ENCODE assay signal across 8 cellular contexts in the genomic region with DNA sequence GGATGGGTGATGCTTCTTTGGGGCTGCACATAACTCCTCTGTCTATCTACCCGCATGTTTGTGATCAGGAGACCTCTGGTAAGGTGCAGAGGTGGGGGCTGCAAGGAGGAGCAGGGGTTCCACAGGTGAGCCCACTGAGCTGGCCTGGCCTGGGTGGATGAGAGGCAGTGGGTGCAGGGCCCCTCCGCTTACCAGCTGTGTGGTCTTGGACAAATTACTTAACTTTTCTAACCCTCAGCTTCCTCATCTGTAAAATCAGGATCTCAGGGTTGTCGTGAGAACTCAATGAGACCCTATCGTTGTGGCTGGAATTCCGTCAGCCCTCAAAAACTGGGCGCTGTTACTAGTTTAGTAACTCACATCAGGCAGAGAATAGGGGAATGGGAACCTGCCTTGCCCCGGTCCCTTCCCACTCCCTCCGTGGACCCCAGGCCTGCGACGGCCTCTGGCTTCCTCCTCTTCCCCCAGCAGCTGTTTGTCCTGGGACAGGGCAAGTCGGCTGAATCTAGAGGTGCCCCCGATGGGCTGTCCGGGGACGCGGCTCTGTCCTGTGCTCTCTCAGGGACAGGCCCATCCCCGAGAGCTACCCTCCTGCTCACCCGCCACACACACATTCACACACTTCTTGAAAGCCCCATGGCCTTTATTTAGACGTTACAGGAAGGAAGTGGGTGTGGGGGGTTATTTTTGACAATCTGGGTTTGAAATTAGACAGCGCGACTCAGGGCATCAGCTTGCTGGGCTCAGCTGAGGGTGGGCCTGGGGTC. TPM values are rescaled to one million over a fixed set of nuclear protein-coding genes. Genes with fewer than 3 reads are reported as not detected.
DNase-seq lines count a peak whose midpoint lies in the region; ATAC-seq and TF ChIP-seq lines count a peak whose summit lies in the region.
"Had no signal": no experiment of that assay in that cellular context is flagged by ENCODE, and none has a peak within 500 bp of the region (broad histone marks: within the 10 kb centered on the region; RNA-seq: fewer than 3 reads in every experiment).

No MANE protein-coding gene starts in this region.

- no peak for TF ChIP-seq CTCF in endodermal cell (conservative IDR thresholded peaks at IDR 0.05)

- DNase-seq in activated CD4-positive, alpha-beta T cell treated with anti-CD3 and anti-CD28 coated beads for 1 hour = peak; percentile 60
- DNase-seq in endodermal cell = no peak
- DNase-seq in stimulated activated CD4-positive, alpha-beta T cell treated with anti-CD3 and anti-CD28 coated beads, TNF-alpha, amount 100 ng/mL, for 1 hour (ENCODE audit: low read depth in 3 of 3, low spot score in 1 of 3) = peak in 2 of 3 donors; percentile 52 to 54
- no peak for DNase-seq in GM23248
- no peak for DNase-seq in erythroblast (lab: John Stamatoyannopoulos, UW)

- H3K36me3 ChIP-seq in endodermal cell (ENCODE audit: control insufficient read depth, insufficient read depth, low read length) (no peaks in the 10 kb centered on the region), GM23248 (ENCODE audit: low read depth) (no peaks in the 10 kb centered on the region)

- peaks cover 24% of the 10 kb centered on the region for H3K4me1 Mint-ChIP-seq in endodermal cell

- H4K20me1 ChIP-seq in GM23248 (ENCODE audit: insufficient read depth) = no peaks in the 10 kb centered on the region

- no peak overlapping the region for H3K4me2 ChIP-seq in GM23248 (ENCODE audit: unreplicated experiment)

- no peak overlapping the region for H3K4me3 Mint-ChIP-seq in endodermal cell
- H3K4me3 Mint-ChIP-seq: neural crest cell had no signal

- H3K27me3 ChIP-seq in endodermal cell (ENCODE audit: control insufficient read depth, insufficient read depth, low read length, poor library complexity, severe bottlenecking) (no peaks in the 10 kb centered on the region), GM23248 (replicated peaks; ENCODE audit: insufficient read depth) (no peaks in the 10 kb centered on the region)

- no peaks in the 10 kb centered on the region for H3F3A ChIP-seq in GM23248 (ENCODE audit: insufficient read depth)

- H3K4me1 ChIP-seq in endodermal cell (ENCODE audit: control insufficient read depth, insufficient read depth, low read length) = peaks cover 4% of the 10 kb centered on the region
- H3K4me1 ChIP-seq in GM23248 (ENCODE audit: insufficient read depth) = 0 out of 2 replicates have a peak, but pooled peaks cover 7% of the 10 kb centered on the region

- TF ChIP-seq POLR2A in erythroblast (IDR thresholded peaks at IDR 0.05; ENCODE audit: low read length) = no peak

- H3K9me3 ChIP-seq in endodermal cell (ENCODE audit: control insufficient read depth, low read length) = no peaks in the 10 kb centered on the region
- no peaks in the 10 kb centered on the region for H3K9me3 ChIP-seq in GM23248 (ENCODE audit: low read depth)

- H3K4me3 ChIP-seq in endodermal cell (ENCODE audit: low read length) = no peak overlapping the region
- no peak overlapping the region for H3K4me3 ChIP-seq in GM23248

- peak overlapping the region; percentile 54 for H3K27ac Mint-ChIP-seq in endodermal cell

- no peaks in the 10 kb centered on the region for H3K27me3 Mint-ChIP-seq in endodermal cell (ENCODE audit: insufficient read depth)

- in situ Hi-C loops in GM23248 (cut with MboI) = no loop called here

- H3K36me3 Mint-ChIP-seq in endodermal cell (ENCODE audit: low read depth) = peaks cover 20% of the 10 kb centered on the region

- no peaks in the 10 kb centered on the region for H3K79me2 ChIP-seq in GM23248 (ENCODE audit: insufficient read depth)

- H3K27ac ChIP-seq in endodermal cell (ENCODE audit: low read depth, low read length) (no peak overlapping the region), GM23248 (no peak overlapping the region)

- no peak overlapping the region for H2AFZ ChIP-seq in GM23248

- H3K9ac ChIP-seq in endodermal cell (ENCODE audit: extremely low read depth, low read length, poor library complexity, severe bottlenecking) = no peak overlapping the region
- H3K9ac ChIP-seq in GM23248 = no peak overlapping the region

- ATAC-seq in GM19397 (IDR thresholded peaks at IDR 0.05; ENCODE audit: unreplicated experiment) (peak; percentile 54), HG03439 (IDR thresholded peaks at IDR 0.05; ENCODE audit: unreplicated experiment) (peak; percentile 39)

- WGBS in endodermal cell (ENCODE audit: insufficient coverage in 1 of 2, insufficient read length in 1 of 2), 2 experiments = 88 to 96% methylated on average over 5 to 20 of the region's 20 CpGs
- 73 to 74% methylated on average over 20 of the region's 20 CpGs for WGBS in GM23248 (ENCODE audit: low coverage in 1 of 2, low lambda C conversion rate in 2 of 2, missing lambda C conversion rate in 2 of 2), 2 experiments

- no peaks in the 10 kb centered on the region for H3K9me3 Mint-ChIP-seq in endodermal cell
- H3K9me3 Mint-ChIP-seq: neural crest cell had no signal

- H3K9me2 ChIP-seq in GM23248 (ENCODE audit: insufficient read depth) = no peaks in the 10 kb centered on the region

RNA-seq across cellular contexts. Expression of a gene that starts 7.6 kb away (rescaled TPM):
- total RNA-seq in endodermal cell = 10 to 100 TPM; 35.7 to 68.0 TPM
- 6.3 TPM for polyA plus RNA-seq in endodermal cell (2013, experiment 1 of 2)
- polyA plus RNA-seq in endodermal cell (2013, experiment 2 of 2) = 5.6 TPM
- not detected in 2 replicates for total RNA-seq in GM23248 (2014; rRNA removed; shearing (Covaris generic))
- polyA plus RNA-seq in GM23248 (2016; fragmentation: Nextera tagmentation; extraction: Ambion mirVana) = 0.21 and 0.35 TPM in 2 replicates

RNA-seq across cellular contexts. Expression of a gene that starts 11.7 kb away (rescaled TPM):
- 100 to 1,000 TPM; 260 to 512 TPM for total RNA-seq in endodermal cell
- 270 TPM for polyA plus RNA-seq in endodermal cell (2013, experiment 1 of 2)
- polyA plus RNA-seq in endodermal cell (2013, experiment 2 of 2) = 248 TPM
- 212 and 221 TPM in 2 replicates for total RNA-seq in GM23248 (2014; rRNA removed; shearing (Covaris generic))
- 130 and 137 TPM in 2 replicates for polyA plus RNA-seq in GM23248 (2016; fragmentation: Nextera tagmentation; extraction: Ambion mirVana)

RNA-seq across cellular contexts. Expression of a gene that starts 11.9 kb away (rescaled TPM):
- total RNA-seq in endodermal cell = 100 to 1,000 TPM in 1 of 2 donors, 10 to 100 TPM in 1; 61.1 to 115 TPM
- 29.1 TPM for polyA plus RNA-seq in endodermal cell (2013, experiment 1 of 2)
- polyA plus RNA-seq in endodermal cell (2013, experiment 2 of 2) = 26.7 TPM
- 25.9 and 39.2 TPM in 2 replicates for total RNA-seq in GM23248 (2014; rRNA removed; shearing (Covaris generic))
- 68.6 and 72.1 TPM in 2 replicates for polyA plus RNA-seq in GM23248 (2016; fragmentation: Nextera tagmentation; extraction: Ambion mirVana)

RNA-seq across cellular contexts. Expression of a gene that starts 15.0 kb away (rescaled TPM):
- 100 to 1,000 TPM; 141 to 257 TPM for total RNA-seq in endodermal cell
- 219 TPM for polyA plus RNA-seq in endodermal cell (2013, experiment 1 of 2)
- polyA plus RNA-seq in endodermal cell (2013, experiment 2 of 2) = 218 TPM
- 261 and 264 TPM in 2 replicates for total RNA-seq in GM23248 (2014; rRNA removed; shearing (Covaris generic))
- polyA plus RNA-seq in GM23248 (2016; fragmentation: Nextera tagmentation; extraction: Ambion mirVana) = 247 and 257 TPM in 2 replicates

RNA-seq across cellular contexts. Expression of a gene that starts 15.2 kb away (rescaled TPM):
- not detected for total RNA-seq in endodermal cell
- not detected for polyA plus RNA-seq in endodermal cell (2013, experiment 1 of 2)
- polyA plus RNA-seq in endodermal cell (2013, experiment 2 of 2) = not detected
- total RNA-seq in GM23248 (2014; rRNA removed; shearing (Covaris generic)) = not detected in 2 replicates
- polyA plus RNA-seq in GM23248 (2016; fragmentation: Nextera tagmentation; extraction: Ambion mirVana) = not detected in 2 replicates
- total RNA-seq: neural crest cell had no signal

Comparison
In these comparisons a context has a peak if more than half of its experiments do, and no peak if none do; other contexts are left out.
1. DNase-seq: peak in activated CD4-positive, alpha-beta T cell treated with anti-CD3 and anti-CD28 coated beads for 1 hour (single experiment) and stimulated activated CD4-positive, alpha-beta T cell treated with anti-CD3 and anti-CD28 coated beads, TNF-alpha, amount 100 ng/mL, for 1 hour (2 of 3); none in endodermal cell (single experiment), GM23248 (single experiment) and erythroblast (0 of 2).
2. RNA of a gene that starts 7.6 kb away (total RNA-seq): 35.7 to 68.0 TPM in endodermal cell; not detected in GM23248; every median in the first group is over 10 times any median in the second.